In genomic region chr13:65202845-65203244, GRCh38 we compare ENCODE assay signal across 8 cellular contexts.
DNase-seq lines count a peak whose midpoint lies in the region; ATAC-seq, FAIRE-seq and TF ChIP-seq lines count a peak whose summit lies in the region.
"Not testable (repeated sequence)": the region's sequence is repeated elsewhere in the genome, so short reads cannot be mapped to it uniquely, and the experiment has no call there.

No MANE protein-coding gene starts in this region.

- not testable (repeated sequence) for TF ChIP-seq EP300 in H1 (IDR thresholded peaks at IDR 0.05; ENCODE audit: borderline replicate concordance in 1 of 2, low read depth in 2 of 2, low read length in 2 of 2); HepG2 (IDR thresholded peaks at IDR 0.05; ENCODE audit: low read depth in 2 of 2, low read length in 2 of 2); HepG2 (CRISPR knock-in tag; IDR thresholded peaks at IDR 0.05; ENCODE audit: borderline replicate concordance)

- H3K79me2 ChIP-seq in GM23338 (replicated peaks; ENCODE audit: insufficient read depth); OCI-LY3 (ENCODE audit: low read length); H1 (ENCODE audit: control insufficient read depth in 1 of 2, insufficient read depth in 2 of 2, low read length in 2 of 2); HepG2 (ENCODE audit: insufficient read depth, low read length): not testable (repeated sequence)

- H3K4me2 ChIP-seq in GM23338; OCI-LY3 (ENCODE audit: low read length); H1 (ENCODE audit: insufficient read depth in 1 of 2, low read depth in 2 of 2, low read length in 2 of 2); HepG2 (ENCODE audit: low read depth, low read length): not testable (repeated sequence)

- not testable (repeated sequence) for H4K91ac ChIP-seq in H1 (replicated peaks; ENCODE audit: insufficient read length, low read length)

- CTCF ChIA-PET in H1 (lab: Charles Lee; ENCODE audit: partially characterized antibody), result interaction anchor here (1.0 to 1.5 kb wide), 2 partner anchors 8 to 41 kb away, joined by 3 read pairs; no protein-coding TSS in a partner anchor
- CTCF ChIA-PET in HepG2 (lab: Yijun Ruan, JAX; ENCODE audit: low intra/inter-chr PET ratio, low total read pairs), result not testable (repeated sequence)

- H2BK5ac ChIP-seq in H1 (ENCODE audit: low read depth, low read length), result not testable (repeated sequence)

- not testable (repeated sequence) for H2AFZ ChIP-seq in GM23338; OCI-LY3 (ENCODE audit: low read depth, low read length); H1 (ENCODE audit: low read length); HepG2 (ENCODE audit: low read length)

- not testable (repeated sequence) for H3K4ac ChIP-seq in H1 (replicated peaks; ENCODE audit: insufficient read length, low read depth, low read length)

- intact Hi-C loops in HepG2 (cut with micrococcal nuclease; ENCODE audit: unreplicated experiment), result loop anchor here (2.0 kb wide), 1 partner anchor 730 kb away; no protein-coding TSS in a partner anchor

- H3K27me3 Mint-ChIP-seq in GM23338 (ENCODE audit: insufficient read depth, low read depth, poor library complexity), result not testable (repeated sequence)

- H2BK120ac ChIP-seq in H1 (replicated peaks; ENCODE audit: low read depth, low read length), result not testable (repeated sequence)

- FAIRE-seq in H1 (lab: Jason Lieb, UNC); HepG2 (lab: Jason Lieb, UNC): not testable (repeated sequence)

- H3K4me3 ChIP-seq in AG09309 (ENCODE audit: control insufficient read depth, low read depth, low read length); GM23338; OCI-LY3 (ENCODE audit: low read length); H1 (ENCODE audit: extremely low read depth in 1 of 4, insufficient read depth in 2 of 4, low read depth in 3 of 4, low read length in 4 of 4); HepG2 (replicated peaks in 1 of 3; ENCODE audit: insufficient read depth in 1 of 3, low read depth in 2 of 3, low read length in 3 of 3): not testable (repeated sequence)

- H2BK12ac ChIP-seq in H1 (ENCODE audit: low read depth, low read length), result not testable (repeated sequence)

- H3K9me3 Mint-ChIP-seq in GM23338, result peaks cover 28% of the 10 kb centered on the region

- not testable (repeated sequence) for H2BK15ac ChIP-seq in H1 (ENCODE audit: low read length)

- DNase-seq in AG09309 (ENCODE audit: low read depth); GM10266 (ENCODE audit: extremely low spot score); H1 (ENCODE audit: low read depth in 1 of 2, low spot score in 2 of 2): not testable (repeated sequence)
- peak; percentile 2 for DNase-seq in GM23338 (ENCODE audit: low spot score)
- peak; percentile 35 for DNase-seq in KBM-7
- peak; percentile 4 for DNase-seq in HepG2 (ENCODE audit: low spot score)

- not testable (repeated sequence) for H3K14ac ChIP-seq in H1 (ENCODE audit: insufficient read length)

- TF ChIP-seq CTCF in AG09309 (IDR thresholded peaks at IDR 0.05; ENCODE audit: control insufficient read depth, insufficient read depth, low read depth, low read length, missing control alignments) (peak; percentile 36), GM10266 (IDR thresholded peaks at IDR 0.05; ENCODE audit: control insufficient read depth, insufficient read depth, low read depth, missing control alignments) (peak; percentile 16), GM23338 (conservative IDR thresholded peaks at IDR 0.05; ENCODE audit: low read depth in 2 of 2) (peak in 1 of 2 experiments; percentile 55; a peak in 2 of 4 replicates), OCI-LY3 (IDR thresholded peaks at IDR 0.05; ENCODE audit: low read depth, low read length) (peak; percentile 45), VCaP (conservative IDR thresholded peaks at IDR 0.05) (peak; percentile 9; the same call in 1 of the 2 replicates), H1 (IDR thresholded peaks at IDR 0.05; ENCODE audit: control extremely low read depth in 1 of 3, insufficient read depth in 1 of 3, low read depth in 1 of 3, low read length in 3 of 3) (peak in 2 of 3 experiments; percentile 5 to 26; a peak in 3 of 4 replicates), HepG2 (CRISPR knock-in tag; IDR thresholded peaks at IDR 0.05) (0 out of 2 replicates have a peak, but pooled peaks have one; percentile 35)

- H3F3A ChIP-seq in GM23338 (replicated peaks; ENCODE audit: low read depth), result not testable (repeated sequence)

- H3K79me1 ChIP-seq in H1 (ENCODE audit: low read depth, low read length), result not testable (repeated sequence)

- H4K5ac ChIP-seq in H1 (ENCODE audit: insufficient read length, low read depth, low read length), result not testable (repeated sequence)

- POLR2A ChIA-PET in H1 (lab: Charles Lee; ENCODE audit: partially characterized antibody); HepG2 (lab: Yijun Ruan, JAX): not testable (repeated sequence)

- H3K9ac ChIP-seq in OCI-LY3 (ENCODE audit: low read length); H1 (replicated peaks in 1 of 4; ENCODE audit: extremely low read depth in 1 of 4, low read depth in 3 of 4, low read length in 3 of 4); HepG2 (ENCODE audit: insufficient read depth, low read depth, low read length): not testable (repeated sequence)

- H3K27ac ChIP-seq in GM23338 (ENCODE audit: low read depth); OCI-LY3 (ENCODE audit: low read length); VCaP; H1 (ENCODE audit: low read depth, low read length); HepG2 (ENCODE audit: extremely low read length, insufficient read depth, low read length): not testable (repeated sequence)

- not testable (repeated sequence) for H3K27me3 ChIP-seq in GM23338 (ENCODE audit: insufficient read depth); OCI-LY3 (ENCODE audit: low read depth, low read length); H1 (replicated peaks in 1 of 4; ENCODE audit: control insufficient read depth in 3 of 4, extremely low read depth in 1 of 4, insufficient read depth in 3 of 4, low read length in 3 of 4); HepG2 (ENCODE audit: control insufficient read depth in 1 of 2, insufficient read depth in 2 of 2, low read length in 2 of 2)

- H3K27ac Mint-ChIP-seq in GM23338, result not testable (repeated sequence)

- in situ Hi-C loops in KBM-7 (cut with MboI; ENCODE audit: low pct_unique_long_range_greater_than_20kb, low sequenced_read_pairs); HepG2 (cut with HindIII; ENCODE audit: extremely low pct_ligation_motif_present, low pct_unique_long_range_greater_than_20kb): not testable (repeated sequence)

- not testable (repeated sequence) for H4K20me1 ChIP-seq in GM23338 (replicated peaks; ENCODE audit: insufficient read depth); OCI-LY3 (ENCODE audit: insufficient read depth, low read length); H1 (replicated peaks in 1 of 2; ENCODE audit: control insufficient read depth in 1 of 2, insufficient read depth in 2 of 2, low read length in 2 of 2); HepG2 (ENCODE audit: insufficient read depth, low read length)

- not testable (repeated sequence) for TF ChIP-seq POLR2A in H1 (IDR thresholded peaks at IDR 0.05; ENCODE audit: control extremely low read depth in 1 of 2, low read depth in 2 of 2, low read length in 2 of 2); HepG2 (IDR thresholded peaks at IDR 0.05; ENCODE audit: insufficient read depth in 1 of 2, low read depth in 2 of 2, low read length in 2 of 2)

- TF ChIP-seq RAD21 in H1 (IDR thresholded peaks at IDR 0.05 in 1 of 2, conservative IDR thresholded peaks at IDR 0.05 in 1 of 2; ENCODE audit: low read depth in 2 of 2, low read length in 2 of 2), result peak; percentile 34 to 51; a peak in 3 of 4 replicates
- not testable (repeated sequence) for TF ChIP-seq RAD21 in HepG2 (CRISPR knock-in tag; IDR thresholded peaks at IDR 0.05)

- not testable (repeated sequence) for H3K18ac ChIP-seq in H1 (ENCODE audit: extremely low read depth, low read length)

- not testable (repeated sequence) for H2BK20ac ChIP-seq in H1 (ENCODE audit: low read length)

- not testable (repeated sequence) for H3K23me2 ChIP-seq in H1 (ENCODE audit: low read depth, low read length)

- H4K8ac ChIP-seq in H1 (ENCODE audit: extremely low read depth, insufficient read depth, low read length), result not testable (repeated sequence)

- not testable (repeated sequence) for H3K23ac ChIP-seq in H1 (ENCODE audit: insufficient read length)

- 100% methylated on average over 2 of the region's 2 CpGs; no CpG with 5 or more reads in 1 of the 2 experiments for WGBS in H1 (ENCODE audit: extremely low coverage in 1 of 2, insufficient coverage in 1 of 2, insufficient read length in 1 of 2, insufficient replicate concordance in 2 of 2, low coverage in 1 of 2, low lambda C conversion rate in 2 of 2, missing lambda C conversion rate in 1 of 2), 2 experiments
- 7% methylated on average over 2 of the region's 2 CpGs for WGBS in HepG2 (ENCODE audit: low lambda C conversion rate)

- H3K4me3 Mint-ChIP-seq in GM23338, result not testable (repeated sequence)

- not testable (repeated sequence) for H3K9me2 ChIP-seq in GM23338 (ENCODE audit: insufficient read depth)

- H3K9me3 ChIP-seq in OCI-LY3 (ENCODE audit: insufficient read depth, low read length), result not testable (repeated sequence)
- peaks cover 6 to 14% of the 10 kb centered on the region in 2 experiments; a peak in 2 of 4 replicates for H3K9me3 ChIP-seq in H1 (ENCODE audit: insufficient read depth in 2 of 2, low read depth in 1 of 2, low read length in 1 of 2)
- peaks cover 17% of the 10 kb centered on the region; the same call in 1 of the 2 replicates for H3K9me3 ChIP-seq in HepG2 (ENCODE audit: low read length)

- peaks cover 26% of the 10 kb centered on the region for H3K36me3 Mint-ChIP-seq in GM23338 (ENCODE audit: low read depth)

- H3K56ac ChIP-seq in H1 (replicated peaks; ENCODE audit: insufficient read length, low read depth, low read length), result not testable (repeated sequence)

- H2AK5ac ChIP-seq in H1 (ENCODE audit: low read depth, low read length), result not testable (repeated sequence)

- not testable (repeated sequence) for BruUV-seq in HepG2 (replicated peaks; lab: Mats Ljungman, UMichigan)

- H3K4me1 ChIP-seq in GM23338 (ENCODE audit: insufficient read depth); OCI-LY3 (ENCODE audit: low read length); H1 (replicated peaks in 1 of 4; ENCODE audit: control insufficient read depth in 3 of 4, insufficient read depth in 4 of 4, low read length in 3 of 4); HepG2 (ENCODE audit: insufficient read depth, low read length): not testable (repeated sequence)

- not testable (repeated sequence) for ATAC-seq in GM23338
- ATAC-seq in HepG2, result peak; percentile 56

- not testable (repeated sequence) for H3K36me3 ChIP-seq in GM23338 (ENCODE audit: insufficient read depth); OCI-LY3 (replicated peaks; ENCODE audit: low read depth, low read length); H1 (ENCODE audit: control insufficient read depth in 2 of 4, insufficient read depth in 4 of 4, low read length in 3 of 4); HepG2 (replicated peaks in 1 of 2; ENCODE audit: control insufficient read depth in 1 of 2, insufficient read depth in 2 of 2, low read length in 2 of 2)

- not testable (repeated sequence) for H3K4me1 Mint-ChIP-seq in GM23338
